In the genomic region with DNA sequence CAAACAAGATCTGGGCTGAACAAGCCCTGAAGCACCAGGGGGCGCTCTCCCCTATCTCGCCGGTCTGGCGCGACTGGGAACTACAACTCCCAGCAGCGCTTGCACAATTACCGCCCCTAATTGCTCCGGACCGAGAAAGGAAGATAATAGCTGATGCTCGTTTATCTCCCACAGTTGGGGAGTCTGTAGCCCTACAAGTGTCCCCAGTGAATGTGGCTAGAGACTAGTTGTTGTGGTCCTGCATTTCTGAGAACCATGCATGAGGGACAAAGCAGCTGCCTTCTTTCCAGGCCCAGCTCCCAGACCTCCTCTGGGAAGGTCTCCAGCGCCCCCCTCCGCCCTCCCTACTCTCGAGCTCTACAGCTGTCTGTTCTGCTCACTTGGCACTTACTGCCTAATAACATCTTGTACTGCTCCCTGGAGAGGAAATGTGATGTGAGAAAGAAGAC, we compare ENCODE assay signal across 1 cellular context.
TF ChIP-seq lines count a peak whose summit lies in the region.

No MANE protein-coding gene starts in this region.

TF ChIP-seq in K562, 482 proteins besides CTCF, POLR2A, EP300 and RAD21 (continued from another document):
- TF ChIP-seq, protein P1, sequence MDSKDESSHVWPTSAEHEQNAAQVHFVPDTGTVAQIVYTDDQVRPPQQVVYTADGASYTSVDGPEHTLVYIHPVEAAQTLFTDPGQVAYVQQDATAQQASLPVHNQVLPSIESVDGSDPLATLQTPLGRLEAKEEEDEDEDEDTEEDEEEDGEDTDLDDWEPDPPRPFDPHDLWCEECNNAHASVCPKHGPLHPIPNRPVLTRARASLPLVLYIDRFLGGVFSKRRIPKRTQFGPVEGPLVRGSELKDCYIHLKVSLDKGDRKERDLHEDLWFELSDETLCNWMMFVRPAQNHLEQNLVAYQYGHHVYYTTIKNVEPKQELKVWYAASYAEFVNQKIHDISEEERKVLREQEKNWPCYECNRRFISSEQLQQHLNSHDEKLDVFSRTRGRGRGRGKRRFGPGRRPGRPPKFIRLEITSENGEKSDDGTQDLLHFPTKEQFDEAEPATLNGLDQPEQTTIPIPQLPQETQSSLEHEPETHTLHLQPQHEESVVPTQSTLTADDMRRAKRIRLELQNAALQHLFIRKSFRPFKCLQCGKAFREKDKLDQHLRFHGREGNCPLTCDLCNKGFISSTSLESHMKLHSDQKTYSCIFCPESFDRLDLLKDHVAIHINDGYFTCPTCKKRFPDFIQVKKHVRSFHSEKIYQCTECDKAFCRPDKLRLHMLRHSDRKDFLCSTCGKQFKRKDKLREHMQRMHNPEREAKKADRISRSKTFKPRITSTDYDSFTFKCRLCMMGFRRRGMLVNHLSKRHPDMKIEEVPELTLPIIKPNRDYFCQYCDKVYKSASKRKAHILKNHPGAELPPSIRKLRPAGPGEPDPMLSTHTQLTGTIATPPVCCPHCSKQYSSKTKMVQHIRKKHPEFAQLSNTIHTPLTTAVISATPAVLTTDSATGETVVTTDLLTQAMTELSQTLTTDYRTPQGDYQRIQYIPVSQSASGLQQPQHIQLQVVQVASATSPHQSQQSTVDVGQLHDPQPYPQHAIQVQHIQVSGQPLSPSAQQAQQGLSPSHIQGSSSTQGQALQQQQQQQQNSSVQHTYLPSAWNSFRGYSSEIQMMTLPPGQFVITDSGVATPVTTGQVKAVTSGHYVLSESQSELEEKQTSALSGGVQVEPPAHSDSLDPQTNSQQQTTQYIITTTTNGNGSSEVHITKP (IDR thresholded peaks at IDR 0.05; ENCODE audit: partially characterized antibody) = peak; percentile 43
- TF ChIP-seq SAFB2 (IDR thresholded peaks at IDR 0.05; ENCODE audit: borderline replicate concordance, low read depth, low read length, severe bottlenecking) (no peak), HINFP (tag; conservative IDR thresholded peaks at IDR 0.05; ENCODE audit: low read depth) (peak; percentile 74), MCM3 (IDR thresholded peaks at IDR 0.05) (no peak), VEZF1 (CRISPR knock-in tag; IDR thresholded peaks at IDR 0.05) (peak; percentile 79), CBFA2T3 (IDR thresholded peaks at IDR 0.05) (no peak), ZNF174 (CRISPR knock-in tag; IDR thresholded peaks at IDR 0.05) (no peak), PCBP1 (IDR thresholded peaks at IDR 0.05; ENCODE audit: low read depth, low read length, poor library complexity, severe bottlenecking) (no peak), NFRKB (IDR thresholded peaks at IDR 0.05; ENCODE audit: low read depth) (no peak), TSHZ1 (CRISPR knock-in tag; IDR thresholded peaks at IDR 0.05) (no peak), SMAD3 (CRISPR knock-in tag; conservative IDR thresholded peaks at IDR 0.05) (no peak), ZSCAN32 (CRISPR knock-in tag; IDR thresholded peaks at IDR 0.05) (no peak), ZBED1 (IDR thresholded peaks at IDR 0.05) (peak; percentile 31; the same call in 1 of the 2 replicates), GABPA (tag; conservative IDR thresholded peaks at IDR 0.05; ENCODE audit: low read depth) (peak; percentile 34; the same call in 1 of the 2 replicates), NONO (IDR thresholded peaks at IDR 0.05; ENCODE audit: low read depth in 2 of 2, low read length in 1 of 2) (no peak), L3MBTL2 (IDR thresholded peaks at IDR 0.05) (peak; percentile 57), ZNF512 (tag; IDR thresholded peaks at IDR 0.05) (no peak), ZNF316 (IDR thresholded peaks at IDR 0.05) (no peak; the same call in 1 of the 2 replicates), TCF3 (CRISPR knock-in tag; IDR thresholded peaks at IDR 0.05) (peak; percentile 33; the same call in 1 of the 2 replicates), HNRNPL (IDR thresholded peaks at IDR 0.05; ENCODE audit: low read depth, low read length) (no peak)
- TF ChIP-seq, protein P2, sequence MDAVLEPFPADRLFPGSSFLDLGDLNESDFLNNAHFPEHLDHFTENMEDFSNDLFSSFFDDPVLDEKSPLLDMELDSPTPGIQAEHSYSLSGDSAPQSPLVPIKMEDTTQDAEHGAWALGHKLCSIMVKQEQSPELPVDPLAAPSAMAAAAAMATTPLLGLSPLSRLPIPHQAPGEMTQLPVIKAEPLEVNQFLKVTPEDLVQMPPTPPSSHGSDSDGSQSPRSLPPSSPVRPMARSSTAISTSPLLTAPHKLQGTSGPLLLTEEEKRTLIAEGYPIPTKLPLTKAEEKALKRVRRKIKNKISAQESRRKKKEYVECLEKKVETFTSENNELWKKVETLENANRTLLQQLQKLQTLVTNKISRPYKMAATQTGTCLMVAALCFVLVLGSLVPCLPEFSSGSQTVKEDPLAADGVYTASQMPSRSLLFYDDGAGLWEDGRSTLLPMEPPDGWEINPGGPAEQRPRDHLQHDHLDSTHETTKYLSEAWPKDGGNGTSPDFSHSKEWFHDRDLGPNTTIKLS (IDR thresholded peaks at IDR 0.05; ENCODE audit: borderline replicate concordance, low read depth) = peak; percentile 91
- TF ChIP-seq, protein P3, sequence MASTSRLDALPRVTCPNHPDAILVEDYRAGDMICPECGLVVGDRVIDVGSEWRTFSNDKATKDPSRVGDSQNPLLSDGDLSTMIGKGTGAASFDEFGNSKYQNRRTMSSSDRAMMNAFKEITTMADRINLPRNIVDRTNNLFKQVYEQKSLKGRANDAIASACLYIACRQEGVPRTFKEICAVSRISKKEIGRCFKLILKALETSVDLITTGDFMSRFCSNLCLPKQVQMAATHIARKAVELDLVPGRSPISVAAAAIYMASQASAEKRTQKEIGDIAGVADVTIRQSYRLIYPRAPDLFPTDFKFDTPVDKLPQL (IDR thresholded peaks at IDR 0.05; ENCODE audit: extremely low read depth, insufficient read length) = no peak
- TF ChIP-seq, protein P4, sequence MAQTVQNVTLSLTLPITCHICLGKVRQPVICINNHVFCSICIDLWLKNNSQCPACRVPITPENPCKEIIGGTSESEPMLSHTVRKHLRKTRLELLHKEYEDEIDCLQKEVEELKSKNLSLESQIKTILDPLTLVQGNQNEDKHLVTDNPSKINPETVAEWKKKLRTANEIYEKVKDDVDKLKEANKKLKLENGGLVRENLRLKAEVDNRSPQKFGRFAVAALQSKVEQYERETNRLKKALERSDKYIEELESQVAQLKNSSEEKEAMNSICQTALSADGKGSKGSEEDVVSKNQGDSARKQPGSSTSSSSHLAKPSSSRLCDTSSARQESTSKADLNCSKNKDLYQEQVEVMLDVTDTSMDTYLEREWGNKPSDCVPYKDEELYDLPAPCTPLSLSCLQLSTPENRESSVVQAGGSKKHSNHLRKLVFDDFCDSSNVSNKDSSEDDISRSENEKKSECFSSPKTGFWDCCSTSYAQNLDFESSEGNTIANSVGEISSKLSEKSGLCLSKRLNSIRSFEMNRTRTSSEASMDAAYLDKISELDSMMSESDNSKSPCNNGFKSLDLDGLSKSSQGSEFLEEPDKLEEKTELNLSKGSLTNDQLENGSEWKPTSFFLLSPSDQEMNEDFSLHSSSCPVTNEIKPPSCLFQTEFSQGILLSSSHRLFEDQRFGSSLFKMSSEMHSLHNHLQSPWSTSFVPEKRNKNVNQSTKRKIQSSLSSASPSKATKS (CRISPR knock-in tag; IDR thresholded peaks at IDR 0.05) = no peak
- TF ChIP-seq, protein P5, sequence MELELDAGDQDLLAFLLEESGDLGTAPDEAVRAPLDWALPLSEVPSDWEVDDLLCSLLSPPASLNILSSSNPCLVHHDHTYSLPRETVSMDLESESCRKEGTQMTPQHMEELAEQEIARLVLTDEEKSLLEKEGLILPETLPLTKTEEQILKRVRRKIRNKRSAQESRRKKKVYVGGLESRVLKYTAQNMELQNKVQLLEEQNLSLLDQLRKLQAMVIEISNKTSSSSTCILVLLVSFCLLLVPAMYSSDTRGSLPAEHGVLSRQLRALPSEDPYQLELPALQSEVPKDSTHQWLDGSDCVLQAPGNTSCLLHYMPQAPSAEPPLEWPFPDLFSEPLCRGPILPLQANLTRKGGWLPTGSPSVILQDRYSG (tag; conservative IDR thresholded peaks at IDR 0.05; ENCODE audit: low read depth) = no peak
